In the genomic region with DNA sequence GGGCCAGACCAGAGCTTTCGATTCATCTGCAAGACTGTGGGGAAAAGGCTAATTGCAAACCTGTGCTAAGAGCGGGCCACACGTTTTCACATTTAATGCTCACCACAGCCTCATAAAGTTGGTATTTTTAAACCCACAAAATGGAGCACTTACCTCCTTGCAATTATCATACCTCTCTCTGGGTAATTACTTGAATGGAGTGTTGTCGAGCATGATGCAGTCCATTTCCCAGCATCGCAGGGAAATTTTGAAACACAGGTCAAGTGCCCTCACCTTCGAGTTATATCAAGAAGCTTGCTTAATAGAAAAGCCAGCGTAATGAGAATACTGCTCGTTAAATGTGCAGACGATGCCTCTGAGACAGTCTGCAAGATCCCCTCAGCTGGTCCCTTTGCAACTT, we compare ENCODE assay signal across 15 cellular contexts. TPM values are rescaled to one million over a fixed set of nuclear protein-coding genes. Genes with fewer than 3 reads are reported as not detected.
DNase-seq lines count a peak whose midpoint lies in the region; ATAC-seq and TF ChIP-seq lines count a peak whose summit lies in the region.
"Had no signal": no experiment of that assay in that cellular context is flagged by ENCODE, and none has a peak within 500 bp of the region (broad histone marks: within the 10 kb centered on the region; RNA-seq: fewer than 3 reads in every experiment).

No MANE protein-coding gene starts in this region.

- H3K36me3 Mint-ChIP-seq in GM23338 (ENCODE audit: low read depth), result peaks cover 10% of the 10 kb centered on the region; the same call in 2 of the 3 replicates

- WGBS in lung, 2 donors, result 73 to 86% methylated on average over 9 of the region's 9 CpGs
- WGBS in ovary, 3 donors, result 76 to 89% (median 89%) methylated on average over 9 of the region's 9 CpGs

- H3K27ac Mint-ChIP-seq in GM23338, result no peak overlapping the region

- peaks cover 10% of the 10 kb centered on the region for H3K27me3 Mint-ChIP-seq in GM23338 (ENCODE audit: insufficient read depth, low read depth, poor library complexity)

- H3K4me1 Mint-ChIP-seq in GM23338, result peaks cover 15% of the 10 kb centered on the region

- intact Hi-C loops in ovary (cut with DNase I), result loop anchor here in 3 of 4 donors (5.0 to 10.0 kb wide), 5 partner anchors 39 to 193 kb away; no protein-coding TSS in a partner anchor

- H3K9me2 ChIP-seq in GM23338 (ENCODE audit: insufficient read depth), result no peaks in the 10 kb centered on the region

- no peaks in the 10 kb centered on the region for H3K36me3 ChIP-seq in GM23338 (ENCODE audit: insufficient read depth)
- H3K36me3 ChIP-seq in lung (ENCODE audit: control insufficient read depth in 2 of 2, insufficient read depth in 2 of 2, low read length in 2 of 2), result no peaks in the 10 kb centered on the region
- no peaks in the 10 kb centered on the region for H3K36me3 ChIP-seq in ovary

- H3K4me1 ChIP-seq in GM23338 (ENCODE audit: insufficient read depth) (peaks cover 7% of the 10 kb centered on the region; the same call in 1 of the 2 replicates), lung (ENCODE audit: control insufficient read depth in 2 of 2, insufficient read depth in 2 of 2, low read length in 2 of 2) (no peaks in the 10 kb centered on the region), ovary (ENCODE audit: insufficient read depth) (peaks cover 2% of the 10 kb centered on the region)

- ATAC-seq in GM23338 (no peak), lung (ENCODE audit: insufficient read depth, low FRiP score) (no peak), GM21381 (IDR thresholded peaks at IDR 0.05; ENCODE audit: unreplicated experiment) (no peak)
- ATAC-seq: SK-N-SH treated with all-trans-retinoic acid at 6 μM for 48 hours had no signal

- peaks cover 21% of the 10 kb centered on the region for H3K9me3 Mint-ChIP-seq in GM23338

- H3K79me2 ChIP-seq in GM23338 (replicated peaks; ENCODE audit: insufficient read depth), result no peaks in the 10 kb centered on the region

- no peak for TF ChIP-seq POLR2A in ovary (IDR thresholded peaks at IDR 0.05)

- H4K20me1 ChIP-seq in GM23338 (replicated peaks; ENCODE audit: insufficient read depth), result no peaks in the 10 kb centered on the region

- H2AFZ ChIP-seq in GM23338, result peak overlapping the region; percentile 57; the same call in 1 of the 2 replicates

- H3K9me3 ChIP-seq in lung (ENCODE audit: control insufficient read depth in 2 of 2, insufficient read depth in 1 of 2, low read length in 1 of 2) (peaks cover 0 to 1% of the 10 kb centered on the region in 2 donors), ovary (no peaks in the 10 kb centered on the region)

- TF ChIP-seq EP300 in ovary (IDR thresholded peaks at IDR 0.05), result no peak

- H3F3A ChIP-seq in GM23338 (replicated peaks; ENCODE audit: low read depth), result no peaks in the 10 kb centered on the region

- TF ChIP-seq CTCF in GM23338 (conservative IDR thresholded peaks at IDR 0.05; ENCODE audit: low read depth in 2 of 2), result no peak
- TF ChIP-seq CTCF in lung (IDR thresholded peaks at IDR 0.05; ENCODE audit: control extremely low read depth, extremely low read depth), result no peak
- TF ChIP-seq CTCF in ovary (IDR thresholded peaks at IDR 0.05), result no peak

- H3K4me3 ChIP-seq in GM23338 (no peak overlapping the region), lung (no peak overlapping the region), ovary (no peak overlapping the region)

- H3K4me3 Mint-ChIP-seq in GM23338, result no peak overlapping the region

- H3K4me2 ChIP-seq in GM23338, result no peak overlapping the region

- DNase-seq in GM23338 (ENCODE audit: low spot score) (no peak), NCI-H187 (lab: John Stamatoyannopoulos, UW) (peak; percentile 27 to 65), NCI-H748 (lab: John Stamatoyannopoulos, UW; ENCODE audit: unreplicated experiment) (peak; percentile 57), lung (ENCODE audit: low spot score) (peak; percentile 63), H4 (ENCODE audit: low spot score) (no peak), ovary (no peak)
- DNase-seq: DMS 273 treated with DMSO at 0.1 percent for 48 hours; HCEC 1CT; NCI-H1694; NCI-H524 treated with DMSO at 0.1 percent for 48 hours; NK-92 treated with Interleukin-12 subunit alpha and Interleukin-12 subunit beta, amount 100 ng/mL, for 24 hours; SHP77 treated with DMSO at 0.1 percent for 48 hours had no signal

- H3K27ac ChIP-seq in GM23338 (ENCODE audit: low read depth) (no peak overlapping the region), lung (ENCODE audit: low read depth in 1 of 2, low read length in 1 of 2) (peak overlapping the region in 1 of 2 donors; percentile 65), ovary (no peak overlapping the region)
- H3K27ac ChIP-seq: C4-2B had no signal

- H3K27me3 ChIP-seq in GM23338 (ENCODE audit: insufficient read depth) (no peaks in the 10 kb centered on the region), lung (ENCODE audit: control insufficient read depth, insufficient read depth) (no peaks in the 10 kb centered on the region), ovary (no peaks in the 10 kb centered on the region)

TF ChIP-seq in GM23338, 12 proteins besides CTCF, POLR2A, EP300 and RAD21:
- TF ChIP-seq EZH2phosphoT487 (IDR thresholded peaks at IDR 0.05; ENCODE audit: unreplicated experiment) (no peak), EZH2 (IDR thresholded peaks at IDR 0.05; ENCODE audit: low read depth, unreplicated experiment) (no peak), POLR2AphosphoS5 (IDR thresholded peaks at IDR 0.05; ENCODE audit: low read depth) (no peak), ZNF114 (CRISPR knock-in tag; IDR thresholded peaks at IDR 0.05) (no peak), ZNF331 (CRISPR knock-in tag; IDR thresholded peaks at IDR 0.05; ENCODE audit: low read depth) (no peak)
TF ChIP-seq in GM23338: peak in this region for 0.

RNA-seq across cellular contexts. Expression of a gene that starts 8.9 kb away (rescaled TPM):
- 16.8 and 23.4 TPM in 2 replicates for total RNA-seq in GM23338 (2014; rRNA removed; shearing (Covaris generic))
- polyA plus RNA-seq in GM23338 (2016; fragmentation: Nextera tagmentation; extraction: Ambion mirVana) (38.5 and 49.9 TPM in 2 replicates), lung (100 to 1,000 TPM; 108 to 127 TPM), ovary (100 to 1,000 TPM in 1 of 2 donors, 10 to 100 TPM in 1; 37.8 to 145 TPM)
- total RNA-seq in lung (10 to 100 TPM; 27.2 to 38.9 TPM), ovary (100 to 1,000 TPM in 3 of 7 donors, 10 to 100 TPM in 4; 53.4 to 106 (median 88.5) TPM)
- 109 and 122 TPM in 2 replicates for total RNA-seq in H4 (2014; rRNA removed; shearing (Covaris generic))

RNA-seq across cellular contexts. Expression of a gene that starts 27.7 kb away (rescaled TPM):
- total RNA-seq in GM23338 (2014; rRNA removed; shearing (Covaris generic)), result 0.23 and 0.49 TPM in 2 replicates
- polyA plus RNA-seq in GM23338 (2016; fragmentation: Nextera tagmentation; extraction: Ambion mirVana) (1.2 and 1.6 TPM in 2 replicates), lung (100 to 1,000 TPM; 447 to 883 TPM), ovary (100 to 1,000 TPM; 119 to 413 TPM)
- total RNA-seq in lung (100 to 1,000 TPM in 1 of 2 donors, 10 to 100 TPM in 1; 94.1 to 308 TPM), ovary (100 to 1,000 TPM in 1 of 7 donors, 10 to 100 TPM in 6; 44.5 to 117 (median 56.9) TPM)
- 2,076 and 2,328 TPM in 2 replicates for total RNA-seq in H4 (2014; rRNA removed; shearing (Covaris generic))

RNA-seq across cellular contexts. Expression of a gene that starts 35.9 kb away (rescaled TPM):
- 11.1 and 20.9 TPM in 2 replicates for total RNA-seq in GM23338 (2014; rRNA removed; shearing (Covaris generic))
- 2.5 and 3.0 TPM in 2 replicates for polyA plus RNA-seq in GM23338 (2016; fragmentation: Nextera tagmentation; extraction: Ambion mirVana)
- 10 to 100 TPM in 1 of 2 donors, 1 to 10 TPM in 1; 5.3 to 25.9 TPM for total RNA-seq in lung
- 1 to 10 TPM; 1.6 to 2.3 TPM for polyA plus RNA-seq in lung
- total RNA-seq in H4 (2014; rRNA removed; shearing (Covaris generic)), result 3.3 and 3.8 TPM in 2 replicates
- 10 to 100 TPM in 6 of 7 donors, 1 to 10 TPM in 1; 10.0 to 41.0 (median 17.6) TPM for total RNA-seq in ovary
- polyA plus RNA-seq in ovary, result 1 to 10 TPM; 3.0 to 6.6 TPM

RNA-seq across cellular contexts. Expression of a gene that starts 57.1 kb away (rescaled TPM):
- total RNA-seq in GM23338 (2014; rRNA removed; shearing (Covaris generic)), result 3.9 and 9.7 TPM in 2 replicates
- polyA plus RNA-seq in GM23338 (2016; fragmentation: Nextera tagmentation; extraction: Ambion mirVana) (28.6 and 30.8 TPM in 2 replicates), lung (10 to 100 TPM; 16.7 to 41.5 TPM), ovary (10 to 100 TPM; 21.5 to 43.9 TPM)
- total RNA-seq in lung (10 to 100 TPM; 14.6 to 23.0 TPM), ovary (10 to 100 TPM; 27.4 to 57.0 (median 32.8) TPM)
- total RNA-seq in H4 (2014; rRNA removed; shearing (Covaris generic)), result 16.1 and 32.8 TPM in 2 replicates

RNA-seq across cellular contexts. Expression of a gene that starts 57.3 kb away (rescaled TPM):
- 137 and 150 TPM in 2 replicates for total RNA-seq in GM23338 (2014; rRNA removed; shearing (Covaris generic))
- 263 and 265 TPM in 2 replicates for polyA plus RNA-seq in GM23338 (2016; fragmentation: Nextera tagmentation; extraction: Ambion mirVana)
- 100 to 1,000 TPM; 116 to 138 TPM for total RNA-seq in lung
- polyA plus RNA-seq in lung, result 10 to 100 TPM; 78.4 to 98.9 TPM
- total RNA-seq in H4 (2014; rRNA removed; shearing (Covaris generic)), result 110 and 134 TPM in 2 replicates
- 100 to 1,000 TPM in 6 of 7 donors, 10 to 100 TPM in 1; 98.8 to 286 (median 233) TPM for total RNA-seq in ovary
- polyA plus RNA-seq in ovary, result 100 to 1,000 TPM; 118 to 521 TPM

Comparison
In these comparisons a context has a peak if more than half of its experiments do, and no peak if none do; other contexts are left out.
1. DNase-seq: peak in NCI-H187 (2 of 2), NCI-H748 (single experiment) and lung (single experiment); none in GM23338 (single experiment), H4 (single experiment) and ovary (0 of 5).
2. RNA of a gene that starts 27.7 kb away (total RNA-seq): 2,076 to 2,328 TPM in H4, 94.1 to 308 TPM in lung and 44.5 to 117 TPM in ovary; 0.23 to 0.49 TPM in GM23338; every median in the first group is over 10 times any median in the second.